ENCODE assay signal across 13 cellular contexts in the genomic region with DNA sequence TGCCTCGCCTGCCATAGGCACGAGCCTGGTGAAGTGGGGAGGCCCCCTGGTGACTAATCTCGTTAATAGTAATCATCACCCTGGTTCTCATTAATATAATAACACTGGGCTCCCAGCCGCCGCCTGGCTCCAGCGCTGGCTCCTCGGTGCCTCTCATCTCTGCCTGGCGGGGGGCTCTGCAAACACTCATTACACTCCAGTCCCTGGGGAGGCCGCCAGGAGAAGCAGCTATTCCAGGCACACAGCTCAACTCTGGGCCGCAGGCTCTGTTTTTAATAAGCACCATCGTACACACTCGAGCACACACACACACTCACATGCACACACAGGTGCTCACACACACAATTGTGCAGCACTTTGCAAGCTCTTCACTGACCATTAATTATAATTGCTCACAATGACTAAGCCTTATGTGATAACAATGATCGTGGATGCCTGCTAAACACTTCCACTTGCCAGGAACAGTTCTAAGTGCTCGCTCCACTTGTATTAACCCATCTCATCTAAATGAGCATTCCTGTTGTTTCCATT. TPM values are rescaled to one million over a fixed set of nuclear protein-coding genes. Genes with fewer than 3 reads are reported as not detected.
A peak's percentile ranks its signal among the peaks of the same experiment; 100 is the strongest.
DNase-seq lines count a peak whose midpoint lies in the region; ATAC-seq and TF ChIP-seq lines count a peak whose summit lies in the region.
"Had no signal": no experiment of that assay in that cellular context is flagged by ENCODE, and none has a peak within 500 bp of the region (broad histone marks: within the 10 kb centered on the region; RNA-seq: fewer than 3 reads in every experiment).

No MANE protein-coding gene starts in this region.

- no peaks in the 10 kb centered on the region for H3K9me2 ChIP-seq in neural cell (ENCODE audit: insufficient read depth, low read length)

- WGBS in tibial nerve, 2 donors = 40 to 44% methylated on average over 10 to 14 of the region's 14 CpGs

- H3K4me3 ChIP-seq in neural cell (ENCODE audit: low read length) (peak overlapping the region; percentile 32), tibial nerve (no peak overlapping the region)
- H3K4me3 ChIP-seq: adrenal gland, skin epidermis had no signal

- H3K27me3 ChIP-seq in neural cell (ENCODE audit: insufficient read depth, low read depth, low read length) (no peaks in the 10 kb centered on the region), tibial nerve (no peaks in the 10 kb centered on the region)
- H3K27me3 ChIP-seq: adrenal gland had no signal

- no peaks in the 10 kb centered on the region for H3K79me2 ChIP-seq in neural cell (replicated peaks; ENCODE audit: insufficient read depth, low read length)

- no peaks in the 10 kb centered on the region for H4K20me1 ChIP-seq in neural cell (ENCODE audit: insufficient read depth)

- H3K36me3 ChIP-seq in neural cell (ENCODE audit: insufficient read depth, low read length) (no peaks in the 10 kb centered on the region), tibial nerve (no peaks in the 10 kb centered on the region)
- H3K36me3 ChIP-seq: adrenal gland had no signal

- DNase-seq in GM03348 (ENCODE audit: low spot score) (peak; percentile 33), NCI-H2107 (lab: John Stamatoyannopoulos, UW) (peak; percentile 87), CD1c-positive myeloid dendritic cell (ENCODE audit: extremely low spot score) (no peak), COLO829 (ENCODE audit: low spot score) (no peak), tibial nerve (ENCODE audit: low spot score in 2 of 2) (no peak)
- DNase-seq: DMS53; mammary epithelial cell; stimulated activated naive CD4-positive, alpha-beta T cell treated with Interleukin-2 at 50 U/mL for 16 hours had no signal

- no peak overlapping the region for H2AFZ ChIP-seq in neural cell (ENCODE audit: low read depth, low read length)

- no peak for TF ChIP-seq POLR2A in tibial nerve (IDR thresholded peaks at IDR 0.05)

- H3K27ac ChIP-seq in neural cell (ENCODE audit: low read length) (peak overlapping the region; percentile 42), tibial nerve (peak overlapping the region in 2 of 4 donors; percentile 79 to 80)
- H3K27ac ChIP-seq: adrenal gland, skin epidermis had no signal

- no peak overlapping the region for H3K4me2 ChIP-seq in neural cell (ENCODE audit: low read length)

- TF ChIP-seq EP300 in neural cell (conservative IDR thresholded peaks at IDR 0.05; ENCODE audit: poor library complexity, severe bottlenecking) = no peak
- no peak for TF ChIP-seq EP300 in tibial nerve (IDR thresholded peaks at IDR 0.05)

- H3K9ac ChIP-seq in neural cell (ENCODE audit: low read length) = peak overlapping the region; percentile 36

- peaks cover 0 to 41% (median 12%) of the 10 kb centered on the region in 4 donors for H3K4me1 ChIP-seq in tibial nerve

- peak; percentile 11 for TF ChIP-seq RAD21 in neural cell (conservative IDR thresholded peaks at IDR 0.05)

- peak; percentile 28 for TF ChIP-seq CTCF in neural cell (IDR thresholded peaks at IDR 0.05; ENCODE audit: poor library complexity, severe bottlenecking)
- no peak for TF ChIP-seq CTCF in tibial nerve (IDR thresholded peaks at IDR 0.05)

- H3K9me3 ChIP-seq in neural cell (ENCODE audit: low read length) (no peaks in the 10 kb centered on the region), tibial nerve (no peaks in the 10 kb centered on the region)
- H3K9me3 ChIP-seq: adrenal gland had no signal

- ATAC-seq in SK-N-SH treated with all-trans-retinoic acid at 6 μM for 48 hours = peak; percentile 13; the same call in 2 of the 3 replicates
- ATAC-seq in HG03175 (IDR thresholded peaks at IDR 0.05; ENCODE audit: unreplicated experiment) = no peak

- H3F3A ChIP-seq in neural cell (ENCODE audit: insufficient read depth, low read length, poor library complexity, severe bottlenecking) = no peaks in the 10 kb centered on the region

TF ChIP-seq in SK-N-SH treated with all-trans-retinoic acid at 6 μM for 48 hours, 23 proteins besides CTCF, POLR2A, EP300 and RAD21:
- TF ChIP-seq, protein P1, sequence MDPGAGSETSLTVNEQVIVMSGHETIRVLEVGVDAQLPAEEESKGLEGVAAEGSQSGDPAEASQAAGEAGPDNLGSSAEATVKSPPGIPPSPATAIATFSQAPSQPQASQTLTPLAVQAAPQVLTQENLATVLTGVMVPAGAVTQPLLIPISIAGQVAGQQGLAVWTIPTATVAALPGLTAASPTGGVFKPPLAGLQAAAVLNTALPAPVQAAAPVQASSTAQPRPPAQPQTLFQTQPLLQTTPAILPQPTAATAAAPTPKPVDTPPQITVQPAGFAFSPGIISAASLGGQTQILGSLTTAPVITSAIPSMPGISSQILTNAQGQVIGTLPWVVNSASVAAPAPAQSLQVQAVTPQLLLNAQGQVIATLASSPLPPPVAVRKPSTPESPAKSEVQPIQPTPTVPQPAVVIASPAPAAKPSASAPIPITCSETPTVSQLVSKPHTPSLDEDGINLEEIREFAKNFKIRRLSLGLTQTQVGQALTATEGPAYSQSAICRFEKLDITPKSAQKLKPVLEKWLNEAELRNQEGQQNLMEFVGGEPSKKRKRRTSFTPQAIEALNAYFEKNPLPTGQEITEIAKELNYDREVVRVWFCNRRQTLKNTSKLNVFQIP (CRISPR knock-in tag; IDR thresholded peaks at IDR 0.05; ENCODE audit: borderline replicate concordance, low read depth) = no peak
- no peak for TF ChIP-seq ZFP30 (CRISPR knock-in tag; IDR thresholded peaks at IDR 0.05)
- TF ChIP-seq SNAI2 (CRISPR knock-in tag; IDR thresholded peaks at IDR 0.05) = no peak
- TF ChIP-seq TOX (CRISPR knock-in tag; IDR thresholded peaks at IDR 0.05; ENCODE audit: borderline replicate concordance) = no peak
- no peak for TF ChIP-seq CSDC2 (CRISPR knock-in tag; IDR thresholded peaks at IDR 0.05)
- TF ChIP-seq RARB (CRISPR knock-in tag; IDR thresholded peaks at IDR 0.05) = no peak
- no peak for TF ChIP-seq TCF4 (CRISPR knock-in tag; IDR thresholded peaks at IDR 0.05; ENCODE audit: borderline replicate concordance)
- no peak for TF ChIP-seq ISL1 (CRISPR knock-in tag; IDR thresholded peaks at IDR 0.05)
- no peak for TF ChIP-seq ZNF8 (CRISPR knock-in tag; IDR thresholded peaks at IDR 0.05)
- no peak for TF ChIP-seq ARNTL (CRISPR knock-in tag; IDR thresholded peaks at IDR 0.05; ENCODE audit: borderline replicate concordance, low read depth)
- TF ChIP-seq OSR1 (CRISPR knock-in tag; IDR thresholded peaks at IDR 0.05) = no peak

TF ChIP-seq in neural cell, 6 proteins besides CTCF, POLR2A, EP300 and RAD21:
- TF ChIP-seq SMC3 (conservative IDR thresholded peaks at IDR 0.05; ENCODE audit: poor library complexity) (peak; percentile 28), TAF1 (IDR thresholded peaks at IDR 0.05; ENCODE audit: low read depth) (no peak), POLR2AphosphoS5 (IDR thresholded peaks at IDR 0.05) (peak; percentile 57), EZH2 (IDR thresholded peaks at IDR 0.05; ENCODE audit: borderline replicate concordance, insufficient read depth, low read length, poor library complexity, severe bottlenecking) (no peak), MXI1 (conservative IDR thresholded peaks at IDR 0.05; ENCODE audit: poor library complexity, severe bottlenecking) (no peak)
- TF ChIP-seq, protein P2, sequence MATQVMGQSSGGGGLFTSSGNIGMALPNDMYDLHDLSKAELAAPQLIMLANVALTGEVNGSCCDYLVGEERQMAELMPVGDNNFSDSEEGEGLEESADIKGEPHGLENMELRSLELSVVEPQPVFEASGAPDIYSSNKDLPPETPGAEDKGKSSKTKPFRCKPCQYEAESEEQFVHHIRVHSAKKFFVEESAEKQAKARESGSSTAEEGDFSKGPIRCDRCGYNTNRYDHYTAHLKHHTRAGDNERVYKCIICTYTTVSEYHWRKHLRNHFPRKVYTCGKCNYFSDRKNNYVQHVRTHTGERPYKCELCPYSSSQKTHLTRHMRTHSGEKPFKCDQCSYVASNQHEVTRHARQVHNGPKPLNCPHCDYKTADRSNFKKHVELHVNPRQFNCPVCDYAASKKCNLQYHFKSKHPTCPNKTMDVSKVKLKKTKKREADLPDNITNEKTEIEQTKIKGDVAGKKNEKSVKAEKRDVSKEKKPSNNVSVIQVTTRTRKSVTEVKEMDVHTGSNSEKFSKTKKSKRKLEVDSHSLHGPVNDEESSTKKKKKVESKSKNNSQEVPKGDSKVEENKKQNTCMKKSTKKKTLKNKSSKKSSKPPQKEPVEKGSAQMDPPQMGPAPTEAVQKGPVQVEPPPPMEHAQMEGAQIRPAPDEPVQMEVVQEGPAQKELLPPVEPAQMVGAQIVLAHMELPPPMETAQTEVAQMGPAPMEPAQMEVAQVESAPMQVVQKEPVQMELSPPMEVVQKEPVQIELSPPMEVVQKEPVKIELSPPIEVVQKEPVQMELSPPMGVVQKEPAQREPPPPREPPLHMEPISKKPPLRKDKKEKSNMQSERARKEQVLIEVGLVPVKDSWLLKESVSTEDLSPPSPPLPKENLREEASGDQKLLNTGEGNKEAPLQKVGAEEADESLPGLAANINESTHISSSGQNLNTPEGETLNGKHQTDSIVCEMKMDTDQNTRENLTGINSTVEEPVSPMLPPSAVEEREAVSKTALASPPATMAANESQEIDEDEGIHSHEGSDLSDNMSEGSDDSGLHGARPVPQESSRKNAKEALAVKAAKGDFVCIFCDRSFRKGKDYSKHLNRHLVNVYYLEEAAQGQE (IDR thresholded peaks at IDR 0.05; ENCODE audit: borderline replicate concordance) = no peak

RNA-seq across cellular contexts. Expression of a gene that starts 52.2 kb away (rescaled TPM):
- polyA plus RNA-seq in neural cell = 55.2 and 79.5 TPM in 2 replicates
- 142 and 179 TPM in 2 replicates for polyA minus RNA-seq in neural cell
- total RNA-seq in tibial nerve = 10 to 100 TPM; 47.1 to 78.9 (median 64.2) TPM

Comparison
In these comparisons a context has a peak if more than half of its experiments do, and no peak if none do; other contexts are left out.
1. DNase-seq: peak in GM03348 (single experiment) and NCI-H2107 (single experiment); none in CD1c-positive myeloid dendritic cell (single experiment), COLO829 (single experiment) and tibial nerve (0 of 2).